Comparison of ENCODE assay signal across 25 cellular contexts in the genomic region with DNA sequence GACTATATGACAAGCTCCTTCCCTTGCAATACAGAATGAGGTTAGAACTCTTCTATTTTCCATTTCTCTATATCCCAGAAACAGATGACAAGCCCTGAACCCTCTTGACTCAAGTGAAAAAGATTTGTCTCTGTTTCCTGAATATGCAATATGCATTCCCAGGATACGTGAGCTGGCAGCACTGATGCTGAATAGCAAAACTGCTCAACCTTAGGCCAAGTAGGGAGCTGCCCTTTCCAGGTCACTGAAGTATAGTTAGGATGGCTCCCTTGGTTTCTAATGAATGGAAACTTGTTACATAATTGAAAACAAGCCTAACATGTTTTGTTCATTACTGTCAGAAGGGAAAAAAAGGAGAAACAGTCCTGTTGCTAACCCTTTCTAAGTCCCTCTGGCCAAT. TPM values are rescaled to one million over a fixed set of nuclear protein-coding genes. Genes with fewer than 3 reads are reported as not detected.
DNase-seq lines count a peak whose midpoint lies in the region; ATAC-seq and TF ChIP-seq lines count a peak whose summit lies in the region.
"Had no signal": no experiment of that assay in that cellular context is flagged by ENCODE, and none has a peak within 500 bp of the region (broad histone marks: within the 10 kb centered on the region; RNA-seq: fewer than 3 reads in every experiment).

No MANE protein-coding gene starts in this region.

- 0 to 25% methylated on average over 1 of the region's 1 CpG for WGBS in gastroesophageal sphincter (ENCODE audit: low coverage in 1 of 2), 2 donors

- H3K27me3 ChIP-seq in left ventricle myocardium inferior (ENCODE audit: low read depth) = no peaks in the 10 kb centered on the region
- no peaks in the 10 kb centered on the region for H3K27me3 ChIP-seq in gastroesophageal sphincter
- H3K27me3 ChIP-seq: foreskin keratinocyte, SJSA1, upper lobe of left lung had no signal

- H3K36me3 ChIP-seq in left ventricle myocardium inferior (no peaks in the 10 kb centered on the region), gastroesophageal sphincter (no peaks in the 10 kb centered on the region)
- H3K36me3 ChIP-seq: HAP-1, SJSA1, upper lobe of left lung had no signal

- intact Hi-C loops in Right ventricle myocardium superior (cut with DNase I) = loop anchor here (5.0 kb wide), 1 partner anchor 1293 kb away; no protein-coding TSS in a partner anchor
- intact Hi-C loops in left ventricle myocardium inferior (cut with micrococcal nuclease) = no loop called here

- no peak overlapping the region for H3K27ac ChIP-seq in left ventricle myocardium inferior (replicated peaks)
- H3K27ac ChIP-seq in gastroesophageal sphincter = no peak overlapping the region
- H3K27ac ChIP-seq: foreskin keratinocyte, HL-60, SJSA1, upper lobe of left lung had no signal

- TF ChIP-seq POLR2A in gastroesophageal sphincter (IDR thresholded peaks at IDR 0.05) = no peak

- TF ChIP-seq CTCF in left ventricle myocardium inferior (IDR thresholded peaks at IDR 0.05; ENCODE audit: borderline replicate concordance) (no peak), gastroesophageal sphincter (IDR thresholded peaks at IDR 0.05) (no peak)

- no peaks in the 10 kb centered on the region for H3K9me3 ChIP-seq in left ventricle myocardium inferior (replicated peaks)
- no peaks in the 10 kb centered on the region for H3K9me3 ChIP-seq in gastroesophageal sphincter
- H3K9me3 ChIP-seq: HAP-1, SJSA1, upper lobe of left lung had no signal

- ATAC-seq in Right ventricle myocardium superior (ENCODE audit: poor library complexity) (peak; percentile 46), gastroesophageal sphincter (peak; percentile 25), GM21825 (IDR thresholded peaks at IDR 0.05; ENCODE audit: unreplicated experiment) (no peak)
- ATAC-seq: foreskin keratinocyte; Panc1; stimulated activated naive CD8-positive, alpha-beta T cell treated with anti-CD3 and anti-CD28 coated beads, Interleukin-15, amount 100 ng/mL, for 72 hours had no signal

- H3K4me3 ChIP-seq in left ventricle myocardium inferior = no peak overlapping the region
- no peak overlapping the region for H3K4me3 ChIP-seq in gastroesophageal sphincter
- H3K4me3 ChIP-seq: HAP-1, SJSA1, upper lobe of left lung had no signal

- TF ChIP-seq EP300 in gastroesophageal sphincter (IDR thresholded peaks at IDR 0.05) = no peak

- H3K4me1 ChIP-seq in left ventricle myocardium inferior = no peaks in the 10 kb centered on the region
- H3K4me1 ChIP-seq in gastroesophageal sphincter = peaks cover 0 to 9% (median 0%) of the 10 kb centered on the region in 3 donors
- H3K4me1 ChIP-seq: foreskin keratinocyte, HAP-1, SJSA1 had no signal

- DNase-seq in Right ventricle myocardium superior (no peak), left ventricle myocardium inferior (no peak), dedifferentiated amniotic fluid mesenchymal stem cell (ENCODE audit: extremely low spot score) (peak; percentile 20), stromal cell of bone marrow (ENCODE audit: low read depth) (peak; percentile 87), NK-92 (lab: John Stamatoyannopoulos, UW; ENCODE audit: unreplicated experiment) (no peak)
- DNase-seq in activated CD4-positive, alpha-beta T cell treated with anti-CD3 and anti-CD28 coated beads, Interleukin-2, amount 50 U/mL, for 1 hour = no peak
- DNase-seq: 8988T; activated CD4-positive, alpha-beta T cell treated with anti-CD3 and anti-CD28 coated beads for 48 hours; C1 segment of cervical spinal cord; effector memory CD4-positive, alpha-beta T cell; hippocampal formation; mammary epithelial cell; NCI-H2107; NCI-H510A treated with DMSO at 0.1 percent for 48 hours; stimulated activated CD4-positive, alpha-beta T cell treated with anti-CD3 and anti-CD28 coated beads, Interleukin-12 subunit alpha, Interleukin-12 subunit beta, amount 100 ng/mL, for 4 hours; stimulated activated naive CD8-positive, alpha-beta T cell treated with anti-CD3 and anti-CD28 coated beads, Interleukin-15, amount 100 ng/mL, for 72 hours; upper lobe of left lung had no signal

RNA-seq across cellular contexts. Expression of gene PLEKHG7, which starts 47.9 kb away (rescaled TPM):
- total RNA-seq in Right ventricle myocardium superior (not detected), left ventricle myocardium inferior (not detected), gastroesophageal sphincter (not detected)
- total RNA-seq: foreskin keratinocyte; mammary epithelial cell; SJSA1; T-helper 1 cell treated with Interleukin-12 subunit alpha and Interleukin-12 subunit beta and Interleukin-4 antibody, amounts not matched to agents 30 ng/mL and 1 ng/mL, for 36 hours had no signal

Comparison
In these comparisons a context has a peak if more than half of its experiments do, and no peak if none do; other contexts are left out.
1. DNase-seq: peak in dedifferentiated amniotic fluid mesenchymal stem cell (single experiment) and stromal cell of bone marrow (single experiment); none in Right ventricle myocardium superior (single experiment), left ventricle myocardium inferior (single experiment), NK-92 (single experiment) and activated CD4-positive, alpha-beta T cell treated with anti-CD3 and anti-CD28 coated beads, Interleukin-2, amount 50 U/mL, for 1 hour (single experiment).